In genomic region chr16:85515319-85515745, GRCh38 we compare ENCODE assay signal across 2 cellular contexts.
TF ChIP-seq lines count a peak whose summit lies in the region.

No MANE protein-coding gene starts in this region.

TF ChIP-seq in H1, 55 proteins besides CTCF, POLR2A, EP300 and RAD21:
- TF ChIP-seq ATF2 (IDR thresholded peaks at IDR 0.05; ENCODE audit: low read length) = no peak
- no peak for TF ChIP-seq BACH1 (IDR thresholded peaks at IDR 0.05; ENCODE audit: low read length)
- TF ChIP-seq TEAD4 (IDR thresholded peaks at IDR 0.05; ENCODE audit: low read depth, low read length) = no peak
- TF ChIP-seq GABPA (IDR thresholded peaks at IDR 0.05; ENCODE audit: borderline replicate concordance, insufficient read depth, low read length) = no peak
- no peak for TF ChIP-seq JUND (IDR thresholded peaks at IDR 0.05; ENCODE audit: low read length)
- no peak for TF ChIP-seq BCL11A (IDR thresholded peaks at IDR 0.05; ENCODE audit: low read depth in 2 of 2, low read length in 2 of 2)
- no peak for TF ChIP-seq SUZ12 (IDR thresholded peaks at IDR 0.05; ENCODE audit: low read length)
- TF ChIP-seq PHF8 (conservative IDR thresholded peaks at IDR 0.05; ENCODE audit: low read depth, low read length) = no peak
- TF ChIP-seq SRF (IDR thresholded peaks at IDR 0.05; ENCODE audit: low read depth, low read length) = no peak
- TF ChIP-seq HDAC6 (IDR thresholded peaks at IDR 0.05; ENCODE audit: low read depth, low read length) = no peak
- TF ChIP-seq HDAC2 (IDR thresholded peaks at IDR 0.05; ENCODE audit: borderline replicate concordance in 1 of 2, low read depth in 2 of 2, low read length in 2 of 2) = no peak
- TF ChIP-seq CHD2 (IDR thresholded peaks at IDR 0.05; ENCODE audit: low read length) = no peak
- no peak for TF ChIP-seq TAF7 (optimal IDR thresholded peaks at IDR 0.05; ENCODE audit: borderline replicate concordance, low read depth, low read length)
- no peak for TF ChIP-seq SAP30 (IDR thresholded peaks at IDR 0.05; ENCODE audit: insufficient read depth, insufficient replicate concordance, low read length)
- TF ChIP-seq NRF1 (IDR thresholded peaks at IDR 0.05; ENCODE audit: low read depth, low read length) = no peak
- no peak for TF ChIP-seq KDM4A (IDR thresholded peaks at IDR 0.05; ENCODE audit: low read depth, low read length, severe bottlenecking)
- TF ChIP-seq ASH2L (IDR thresholded peaks at IDR 0.05; ENCODE audit: low read length) = no peak

TF ChIP-seq in neural cell, 6 proteins besides CTCF, POLR2A, EP300 and RAD21:
- TF ChIP-seq POLR2AphosphoS5 (IDR thresholded peaks at IDR 0.05) (no peak), REST (IDR thresholded peaks at IDR 0.05; ENCODE audit: borderline replicate concordance) (no peak), MXI1 (conservative IDR thresholded peaks at IDR 0.05; ENCODE audit: poor library complexity, severe bottlenecking) (no peak), EZH2 (IDR thresholded peaks at IDR 0.05; ENCODE audit: borderline replicate concordance, insufficient read depth, low read length, poor library complexity, severe bottlenecking) (no peak), TAF1 (IDR thresholded peaks at IDR 0.05; ENCODE audit: low read depth) (no peak), SMC3 (conservative IDR thresholded peaks at IDR 0.05; ENCODE audit: poor library complexity) (no peak)
TF ChIP-seq in neural cell: peak in this region for 0.
